ENCODE assay signal across 10 cellular contexts in genomic region chr1:237890416-237890815, GRCh38. TPM values are rescaled to one million over a fixed set of nuclear protein-coding genes. Genes with fewer than 3 reads are reported as not detected.
"Had no signal": no experiment of that assay in that cellular context is flagged by ENCODE, and none has a peak within 500 bp of the region (broad histone marks: within the 10 kb centered on the region; RNA-seq: fewer than 3 reads in every experiment).

No MANE protein-coding gene starts in this region.

- H3K27ac Mint-ChIP-seq: GM23338, H9 had no signal

- H3K4me3 ChIP-seq: GM23338, K562 had no signal

- H3K4me3 Mint-ChIP-seq: GM23338, H9 had no signal

- H2AFZ ChIP-seq: GM23338 had no signal

- FAIRE-seq: H1, H54, HTR-8/SVneo, K562 had no signal

- H3K4me2 ChIP-seq: GM23338 had no signal

- DNase-seq: H9, HCEC 1CT, IMR-90, KG1 had no signal

- H3K9me3 Mint-ChIP-seq: GM23338, H9 had no signal

RNA-seq across cellular contexts. Expression of gene ZP4, which starts 0.3 kb away (rescaled TPM):
- total RNA-seq: GM23338, H1, H9, HT-29, IMR-90, K562 had no signal
- polyA plus RNA-seq: GM23338, H1, IMR-90, K562 had no signal
